In genomic region chr1:211174375-211174774, GRCh38 we compare ENCODE assay signal across 23 cellular contexts. TPM values are rescaled to one million over a fixed set of nuclear protein-coding genes. Genes with fewer than 3 reads are reported as not detected.
"Had no signal": no experiment of that assay in that cellular context is flagged by ENCODE, and none has a peak within 500 bp of the region (broad histone marks: within the 10 kb centered on the region; RNA-seq: fewer than 3 reads in every experiment).

No MANE protein-coding gene starts in this region.

- H3K9ac ChIP-seq: neural progenitor cell had no signal

- H3K27me3 ChIP-seq: colonic mucosa, esophagus muscularis mucosa, neural progenitor cell, right lobe of liver, stomach had no signal

- H2AFZ ChIP-seq: neural progenitor cell had no signal

- H3K27me3 Mint-ChIP-seq: type B pancreatic cell had no signal

- H3K4me2 ChIP-seq: neural progenitor cell, smooth muscle cell had no signal

- H3K36me3 ChIP-seq: colonic mucosa, esophagus muscularis mucosa, neural progenitor cell, right lobe of liver, stomach, WERI-Rb-1 had no signal

- H3K4me3 Mint-ChIP-seq: activated naive CD8-positive, alpha-beta T cell; activated T-helper 1 cell treated with anti-CD3 and anti-CD28 coated beads, Interleukin-12 subunit alpha, Interleukin-12 subunit beta, Interleukin-2, Interleukin-4 antibody, amounts not matched to agents 30 ng/mL and 10 ng/mL and 1 ng/mL, durations not matched to agents 14 hours and 24 hours and 36 hours; immature natural killer cell; naive thymus-derived CD4-positive, alpha-beta T cell; neural progenitor cell; stimulated activated effector memory CD8-positive, alpha-beta T cell treated with anti-CD3 and anti-CD28 coated beads, Interleukin-12 subunit alpha, Interleukin-12 subunit beta, amount 100 ng/mL, for 72 hours; type B pancreatic cell had no signal

- ATAC-seq: naive thymus-derived CD4-positive, alpha-beta T cell; psoas muscle; right lobe of liver; stimulated activated effector memory CD8-positive, alpha-beta T cell treated with anti-CD3 and anti-CD28 coated beads, Interleukin-12 subunit alpha, Interleukin-12 subunit beta, amount 100 ng/mL, for 72 hours had no signal

- H3K36me3 Mint-ChIP-seq: neural progenitor cell; stimulated activated effector memory CD8-positive, alpha-beta T cell treated with anti-CD3 and anti-CD28 coated beads, Interleukin-12 subunit alpha, Interleukin-12 subunit beta, amount 100 ng/mL, for 72 hours had no signal

- H3K4me3 ChIP-seq: colonic mucosa, esophagus muscularis mucosa, neural progenitor cell, psoas muscle, right lobe of liver, smooth muscle cell, stomach had no signal

- H3K4me1 ChIP-seq: colonic mucosa, esophagus muscularis mucosa, psoas muscle, right lobe of liver, stomach had no signal

- H3K27ac ChIP-seq: colonic mucosa, esophagus muscularis mucosa, neural progenitor cell, psoas muscle, right lobe of liver, stomach, WERI-Rb-1 had no signal

- H3K9me3 ChIP-seq: colonic mucosa, right lobe of liver had no signal

- DNase-seq: activated CD4-positive, alpha-beta T cell treated with anti-CD3 and anti-CD28 coated beads for 1 hour; activated CD4-positive, alpha-beta T cell treated with anti-CD3 and anti-CD28 coated beads, Interleukin-2, amount 50 U/mL, for 4 hours; amniotic stem cell; central memory CD4-positive, alpha-beta T cell; colonic mucosa; immature natural killer cell; left cardiac atrium; mesendoderm; naive thymus-derived CD4-positive, alpha-beta T cell; psoas muscle; right lobe of liver; stimulated activated CD4-positive, alpha-beta T cell treated with anti-CD3 and anti-CD28 coated beads, Interleukin-4, amount 100 ng/mL, for 1 hour; stomach; WERI-Rb-1 had no signal

- H3K4me1 Mint-ChIP-seq: immature natural killer cell; naive thymus-derived CD4-positive, alpha-beta T cell; stimulated activated effector memory CD8-positive, alpha-beta T cell treated with anti-CD3 and anti-CD28 coated beads, Interleukin-12 subunit alpha, Interleukin-12 subunit beta, amount 100 ng/mL, for 72 hours had no signal

- H3K27ac Mint-ChIP-seq: activated naive CD8-positive, alpha-beta T cell; activated T-helper 1 cell treated with anti-CD3 and anti-CD28 coated beads, Interleukin-12 subunit alpha, Interleukin-12 subunit beta, Interleukin-2, Interleukin-4 antibody, amounts not matched to agents 30 ng/mL and 10 ng/mL and 1 ng/mL, durations not matched to agents 14 hours and 24 hours and 36 hours; immature natural killer cell; naive thymus-derived CD4-positive, alpha-beta T cell; neural progenitor cell; stimulated activated effector memory CD8-positive, alpha-beta T cell treated with anti-CD3 and anti-CD28 coated beads, Interleukin-12 subunit alpha, Interleukin-12 subunit beta, amount 100 ng/mL, for 72 hours; type B pancreatic cell had no signal

- FAIRE-seq: endometrium had no signal

RNA-seq across cellular contexts. Expression of gene KCNH1, which starts 40.4 kb away (rescaled TPM):
- total RNA-seq: activated T-helper 1 cell treated with anti-CD3 and anti-CD28 coated beads, Interleukin-12 subunit alpha, Interleukin-12 subunit beta, Interleukin-2, Interleukin-4 antibody, amounts not matched to agents 30 ng/mL and 10 ng/mL and 1 ng/mL, durations not matched to agents 14 hours and 24 hours and 36 hours; lower leg skin; naive thymus-derived CD4-positive, alpha-beta T cell; right lobe of liver had no signal
- polyA plus RNA-seq: immature natural killer cell; naive thymus-derived CD4-positive, alpha-beta T cell had no signal
